In genomic region chr11:118766035-118766434, GRCh38 we compare ENCODE assay signal across 27 cellular contexts.
"Had no signal": no experiment of that assay in that cellular context is flagged by ENCODE, and none has a peak within 500 bp of the region (broad histone marks: within the 10 kb centered on the region; RNA-seq: fewer than 3 reads in every experiment).

No MANE protein-coding gene starts in this region.

- H3K27ac ChIP-seq: left lung, lower lobe of right lung, pancreas, sigmoid colon, stomach, testis, thyroid gland, transverse colon, upper lobe of left lung, vagina had no signal

- H3K4me3 Mint-ChIP-seq: nephron; neural crest cell; stimulated activated naive B cell treated with anti-CD40 and anti-IgM and Interleukin-4, amounts not matched to agents 10 μg/mL and 1 μg/mL and 100 μg/mL, for 72 hours had no signal

- DNase-seq: hippocampal formation; kidney; left colon; left lung; lower lobe of right lung; mammary epithelial cell; mesenchymal stem cell; naive thymus-derived CD8-positive, alpha-beta T cell; nucleus accumbens; pancreas; retina; right cardiac atrium; sigmoid colon; stimulated activated CD4-positive, alpha-beta T cell treated with anti-CD3 and anti-CD28 coated beads, Interleukin-1b, Interleukin-23, amount 100 ng/mL, for 48 hours; stimulated activated CD4-positive, alpha-beta T cell treated with anti-CD3 and anti-CD28 coated beads, Interleukin-2, amount 100 ng/mL, for 48 hours; stimulated activated naive B cell treated with anti-CD40 and anti-IgM and Interleukin-4, amounts not matched to agents 10 μg/mL and 1 μg/mL and 100 μg/mL, for 72 hours; stimulated activated naive CD8-positive, alpha-beta T cell treated with anti-CD3 and anti-CD28 coated beads, Interleukin-15, Interleukin-2, amounts not matched to agents 100 U/mL and 50 U/mL, for 24 hours; stomach; testis; thyroid gland; transverse colon; upper lobe of left lung had no signal

- H3K27me3 Mint-ChIP-seq: naive thymus-derived CD8-positive, alpha-beta T cell; stimulated activated naive B cell treated with anti-CD40 and anti-IgM and Interleukin-4, amounts not matched to agents 10 μg/mL and 1 μg/mL and 100 μg/mL, for 72 hours had no signal

- H3K4me3 ChIP-seq: left lung, lower lobe of right lung, pancreas, prostate gland, sigmoid colon, smooth muscle cell, stomach, testis, thyroid gland, transverse colon, upper lobe of left lung, vagina had no signal

- H3K9me3 Mint-ChIP-seq: naive thymus-derived CD8-positive, alpha-beta T cell; nephron; neural crest cell; stimulated activated naive B cell treated with anti-CD40 and anti-IgM and Interleukin-4, amounts not matched to agents 10 μg/mL and 1 μg/mL and 100 μg/mL, for 72 hours had no signal

- H3K9me3 ChIP-seq: left lung, lower lobe of right lung, pancreas, prostate gland, sigmoid colon, stomach, testis, thyroid gland, transverse colon, upper lobe of left lung, vagina had no signal

- H3K27me3 ChIP-seq: left lung, pancreas, sigmoid colon, stomach, testis, thyroid gland, transverse colon, upper lobe of left lung, vagina had no signal

- H3K27ac Mint-ChIP-seq: nephron had no signal

- ATAC-seq: left lung; lower lobe of right lung; right cardiac atrium; stimulated activated naive CD8-positive, alpha-beta T cell treated with anti-CD3 and anti-CD28 coated beads, Interleukin-15, Interleukin-2, amounts not matched to agents 100 U/mL and 50 U/mL, for 24 hours had no signal
